In genomic region chr15:46166750-46167149, GRCh38 we compare ENCODE assay signal across 16 cellular contexts.
A peak's percentile ranks its signal among the peaks of the same experiment; 100 is the strongest.
DNase-seq lines count a peak whose midpoint lies in the region; ATAC-seq and TF ChIP-seq lines count a peak whose summit lies in the region.
"Had no signal": no experiment of that assay in that cellular context is flagged by ENCODE, and none has a peak within 500 bp of the region (broad histone marks: within the 10 kb centered on the region; RNA-seq: fewer than 3 reads in every experiment).

No MANE protein-coding gene starts in this region.

- H3K4me3 ChIP-seq in BE2C (ENCODE audit: low read depth, low read length), result no peak overlapping the region
- no peak overlapping the region for H3K4me3 ChIP-seq in cardiac fibroblast (replicated peaks in 1 of 2; ENCODE audit: low read depth in 2 of 2, low read length in 2 of 2)
- H3K4me3 ChIP-seq in SJCRH30, result no peak overlapping the region
- H3K4me3 ChIP-seq: BLaER1 treated with 17β-estradiol and CSF1 and Interleukin-3, amounts not matched to agents 10 nM and 100 nM had no signal

- no peaks in the 10 kb centered on the region for H3K27me3 ChIP-seq in BE2C
- no peaks in the 10 kb centered on the region for H3K27me3 ChIP-seq in SJCRH30
- H3K27me3 ChIP-seq: BLaER1 treated with 17β-estradiol and CSF1 and Interleukin-3, amounts not matched to agents 10 nM and 100 nM had no signal

- TF ChIP-seq CTCF in BE2C (IDR thresholded peaks at IDR 0.05; ENCODE audit: low read depth, low read length) (peak; percentile 18; the same call in 1 of the 2 replicates), cardiac fibroblast (IDR thresholded peaks at IDR 0.05; ENCODE audit: low read depth, low read length) (peak; percentile 1), glutamatergic neuron (IDR thresholded peaks at IDR 0.05; ENCODE audit: partially characterized antibody, unreplicated experiment) (peak; percentile 54), type B pancreatic cell (conservative IDR thresholded peaks at IDR 0.05) (peak; percentile 53)

- H3K27me3 Mint-ChIP-seq in glutamatergic neuron (ENCODE audit: unreplicated experiment) (no peaks in the 10 kb centered on the region), type B pancreatic cell (no peaks in the 10 kb centered on the region)
- H3K27me3 Mint-ChIP-seq in natural killer cell treated with Interleukin-12 subunit alpha and Interleukin-12 subunit beta and Interleukin-15 and Interleukin-18, amount 100 ng/mL, for 72 hours, result no peaks in the 10 kb centered on the region

- H3K4me1 Mint-ChIP-seq in glutamatergic neuron (ENCODE audit: low read depth, unreplicated experiment) (no peaks in the 10 kb centered on the region), type B pancreatic cell (ENCODE audit: unreplicated experiment) (no peaks in the 10 kb centered on the region)
- no peaks in the 10 kb centered on the region for H3K4me1 Mint-ChIP-seq in natural killer cell treated with Interleukin-12 subunit alpha and Interleukin-12 subunit beta and Interleukin-15 and Interleukin-18, amount 100 ng/mL, for 72 hours (ENCODE audit: low read depth in 2 of 2)

- H3K27ac ChIP-seq in SJCRH30, result no peak overlapping the region
- H3K27ac ChIP-seq: BLaER1 treated with 17β-estradiol and CSF1 and Interleukin-3, amounts not matched to agents 10 nM and 100 nM had no signal

- H3K36me3 ChIP-seq in BE2C (no peaks in the 10 kb centered on the region), SJCRH30 (no peaks in the 10 kb centered on the region)
- H3K36me3 ChIP-seq: BLaER1 treated with 17β-estradiol and CSF1 and Interleukin-3, amounts not matched to agents 10 nM and 100 nM had no signal

- no peaks in the 10 kb centered on the region for H3K4me1 ChIP-seq in BE2C
- no peaks in the 10 kb centered on the region for H3K4me1 ChIP-seq in SJCRH30
- H3K4me1 ChIP-seq: BLaER1 treated with 17β-estradiol and CSF1 and Interleukin-3, amounts not matched to agents 10 nM and 100 nM had no signal

- no peak for ATAC-seq in natural killer cell treated with Interleukin-12 subunit alpha and Interleukin-12 subunit beta and Interleukin-15 and Interleukin-18, amount 100 ng/mL, for 72 hours
- ATAC-seq: CD8-positive, alpha-beta T cell; HepG2 had no signal

- H3K36me3 Mint-ChIP-seq in glutamatergic neuron (ENCODE audit: unreplicated experiment) (no peaks in the 10 kb centered on the region), type B pancreatic cell (no peaks in the 10 kb centered on the region)
- no peaks in the 10 kb centered on the region for H3K36me3 Mint-ChIP-seq in natural killer cell treated with Interleukin-12 subunit alpha and Interleukin-12 subunit beta and Interleukin-15 and Interleukin-18, amount 100 ng/mL, for 72 hours
- H3K36me3 Mint-ChIP-seq: CD8-positive, alpha-beta T cell had no signal

- H3K27ac Mint-ChIP-seq in glutamatergic neuron (ENCODE audit: unreplicated experiment), result no peak overlapping the region
- H3K27ac Mint-ChIP-seq in type B pancreatic cell, result no peak overlapping the region
- H3K27ac Mint-ChIP-seq in natural killer cell treated with Interleukin-12 subunit alpha and Interleukin-12 subunit beta and Interleukin-15 and Interleukin-18, amount 100 ng/mL, for 72 hours, result no peak overlapping the region
- H3K27ac Mint-ChIP-seq: CD8-positive, alpha-beta T cell had no signal

- DNase-seq in BE2C (no peak), cardiac fibroblast (ENCODE audit: low read depth in 2 of 2) (no peak), glutamatergic neuron (no peak), type B pancreatic cell (ENCODE audit: extremely low spot score, unreplicated experiment) (no peak), hepatic stellate cell (ENCODE audit: low spot score) (no peak), SJCRH30 (no peak)
- DNase-seq in natural killer cell treated with Interleukin-12 subunit alpha and Interleukin-12 subunit beta and Interleukin-15 and Interleukin-18, amount 100 ng/mL, for 72 hours (ENCODE audit: low spot score), result no peak
- DNase-seq: 8988T; Calu3; CD8-positive, alpha-beta T cell; DMS79 treated with DMSO at 0.1 percent for 48 hours; GF-D8; GOT3; H7 had no signal

- H3K9me3 ChIP-seq in BE2C (no peaks in the 10 kb centered on the region), SJCRH30 (replicated peaks) (no peaks in the 10 kb centered on the region)

- no peak overlapping the region for H3K4me3 Mint-ChIP-seq in glutamatergic neuron (ENCODE audit: unreplicated experiment)
- no peak overlapping the region for H3K4me3 Mint-ChIP-seq in type B pancreatic cell
- H3K4me3 Mint-ChIP-seq in natural killer cell treated with Interleukin-12 subunit alpha and Interleukin-12 subunit beta and Interleukin-15 and Interleukin-18, amount 100 ng/mL, for 72 hours, result no peak overlapping the region
- H3K4me3 Mint-ChIP-seq: CD8-positive, alpha-beta T cell had no signal

- H3K9me3 Mint-ChIP-seq in glutamatergic neuron (ENCODE audit: unreplicated experiment) (peaks cover 7% of the 10 kb centered on the region), type B pancreatic cell (no peaks in the 10 kb centered on the region)
- peaks cover 13% of the 10 kb centered on the region for H3K9me3 Mint-ChIP-seq in natural killer cell treated with Interleukin-12 subunit alpha and Interleukin-12 subunit beta and Interleukin-15 and Interleukin-18, amount 100 ng/mL, for 72 hours

Comparison
In these comparisons a context has a peak if more than half of its experiments do, and no peak if none do; other contexts are left out.
1. CTCF ChIP-seq: peak in every context shown above with its lines; median percentile 54 in glutamatergic neuron; 53 in type B pancreatic cell; 18 in BE2C; 1 in cardiac fibroblast.